8 cellular contexts compared by ENCODE assay signal in the genomic region with DNA sequence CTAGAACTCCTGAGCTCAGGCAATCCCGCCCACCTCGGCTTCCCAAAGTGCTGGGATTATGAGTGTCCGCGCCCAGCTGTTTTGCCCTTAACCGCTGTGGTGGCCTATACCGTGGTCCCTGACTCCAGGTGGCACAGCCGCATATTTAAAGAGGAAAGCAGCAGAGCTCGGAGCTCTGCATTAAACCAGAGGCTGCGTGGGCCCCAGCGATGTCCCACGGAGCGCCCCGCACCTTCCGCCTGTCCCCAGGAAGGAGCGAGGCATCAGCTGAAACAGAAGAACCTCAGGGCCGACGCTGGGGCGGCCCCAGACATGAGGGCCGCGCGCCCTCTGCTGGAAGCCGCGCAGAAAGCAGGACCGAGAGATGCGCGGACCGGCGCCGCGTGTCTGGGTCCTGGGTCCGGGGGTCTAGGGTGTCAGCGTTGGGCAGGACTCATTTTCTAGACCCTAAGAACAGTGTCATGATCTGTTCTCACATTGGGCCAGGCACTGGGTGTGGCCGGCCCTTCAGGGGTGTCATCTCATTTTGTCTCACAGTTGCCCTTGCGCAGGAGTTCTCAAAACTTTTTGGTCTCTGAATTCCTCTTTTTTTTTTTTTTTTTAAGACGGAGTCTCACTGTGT. TPM values are rescaled to one million over a fixed set of nuclear protein-coding genes. Genes with fewer than 3 reads are reported as not detected.
DNase-seq lines count a peak whose midpoint lies in the region; ATAC-seq, FAIRE-seq and TF ChIP-seq lines count a peak whose summit lies in the region.

No MANE protein-coding gene starts in this region.

- H2AFZ ChIP-seq in keratinocyte (ENCODE audit: control insufficient read depth, low read length), result peak overlapping the region; percentile 60

- intact Hi-C loops in A673 (cut with micrococcal nuclease; ENCODE audit: unreplicated experiment), result loop anchor here (1.0 to 10.0 kb wide), 5 partner anchors 48 to 339 kb away; no protein-coding TSS in a partner anchor

- CTCF ChIA-PET in A673 (lab: Charles Lee), result interaction anchor here (0.6 to 1.6 kb wide), 10 partner anchors 10 to 346 kb away, joined by 3 to 7 read pairs (median 5); no protein-coding TSS in a partner anchor

- H3K9me1 ChIP-seq in keratinocyte (ENCODE audit: control insufficient read depth, extremely low read depth, insufficient read depth, low read length), result no peaks in the 10 kb centered on the region

- no peak for FAIRE-seq in keratinocyte (lab: Jason Lieb, UNC)

- peak overlapping the region; percentile 22 for H3K4me2 ChIP-seq in keratinocyte (ENCODE audit: control insufficient read depth, extremely low read depth, insufficient read depth, low read depth, low read length)

- BruUV-seq in A673 (replicated peaks; lab: Mats Ljungman, UMichigan), result no TSS peak

- H3K9ac ChIP-seq in keratinocyte (ENCODE audit: control insufficient read depth, extremely low read depth, insufficient read depth, low read length), result no peak overlapping the region

- POLR2A ChIA-PET in A673 (lab: Charles Lee; ENCODE audit: low non-redundant PET), result interaction anchor here (0.6 kb wide), 2 partner anchors 119 to 168 kb away, joined by 7 to 12 read pairs; no protein-coding TSS in a partner anchor

- DNase-seq in A673 (ENCODE audit: low spot score), result peak; percentile 82
- peak; percentile 45 for DNase-seq in NCI-H2029 (lab: John Stamatoyannopoulos, UW)
- DNase-seq in T47D (ENCODE audit: low read depth in 1 of 2, low spot score in 1 of 2), result peak; percentile 66 to 78
- peak; percentile 13 for DNase-seq in keratinocyte (ENCODE audit: low read depth, low spot score)
- peak; percentile 62 to 76 for DNase-seq in stimulated activated CD4-positive, alpha-beta T cell treated with anti-CD3 and anti-CD28 coated beads, Interleukin-1b, Interleukin-23, amount 100 ng/mL, for 4 hours (ENCODE audit: low read depth in 2 of 2)

- H3K4me1 ChIP-seq in A673 (ENCODE audit: insufficient read depth, low read length, poor library complexity, severe bottlenecking), result no peaks in the 10 kb centered on the region
- H3K4me1 ChIP-seq in keratinocyte (ENCODE audit: control insufficient read depth, extremely low read depth, insufficient read depth, low read length), result peaks cover 2% of the 10 kb centered on the region

- no peak overlapping the region for H3K27ac ChIP-seq in A673 (ENCODE audit: low read depth, low read length, poor library complexity, severe bottlenecking)
- H3K27ac ChIP-seq in keratinocyte (ENCODE audit: control insufficient read depth, insufficient read depth, low read length), result no peak overlapping the region

- no peaks in the 10 kb centered on the region for H3K9me3 ChIP-seq in A673 (ENCODE audit: low read depth, low read length, poor library complexity, severe bottlenecking)
- no peaks in the 10 kb centered on the region for H3K9me3 ChIP-seq in keratinocyte (ENCODE audit: control insufficient read depth, low read depth, low read length)

- H3K79me2 ChIP-seq in keratinocyte (ENCODE audit: control insufficient read depth, insufficient read depth, low read length), result no peaks in the 10 kb centered on the region

- dilution Hi-C loops in keratinocyte (cut with MboI; ENCODE audit: extremely low pct_ligation_motif_present, low sequenced_read_pairs), result no loop called here

- TF ChIP-seq CTCF in A673 (conservative IDR thresholded peaks at IDR 0.05; ENCODE audit: low read depth, low read length), result peak; percentile 97
- TF ChIP-seq CTCF in WI38 (IDR thresholded peaks at IDR 0.05; ENCODE audit: low read depth, low read length), result peak; percentile 96
- TF ChIP-seq CTCF in keratinocyte (optimal IDR thresholded peaks at IDR 0.05 in 1 of 3, IDR thresholded peaks at IDR 0.05 in 1 of 3, conservative IDR thresholded peaks at IDR 0.05 in 1 of 3; ENCODE audit: extremely low read depth in 1 of 3, insufficient read depth in 2 of 3, low read length in 3 of 3), result peak; percentile 78 to 96 (median 90)

- peak; percentile 61 for ATAC-seq in GM18498 (IDR thresholded peaks at IDR 0.05; ENCODE audit: unreplicated experiment)
- no peak for ATAC-seq in GM21723 (IDR thresholded peaks at IDR 0.05; ENCODE audit: unreplicated experiment)

- H3K36me3 ChIP-seq in A673 (ENCODE audit: insufficient read depth, low read length, poor library complexity, severe bottlenecking), result no peaks in the 10 kb centered on the region
- H3K36me3 ChIP-seq in keratinocyte (ENCODE audit: control insufficient read depth in 2 of 2, extremely low read depth in 1 of 2, insufficient read depth in 2 of 2, low read length in 2 of 2), result no peaks in the 10 kb centered on the region

- in situ Hi-C loops in T47D (cut with HindIII; ENCODE audit: low pct_unique_long_range_greater_than_20kb, low sequenced_read_pairs), result no loop called here

- H3K4me3 ChIP-seq in A673 (ENCODE audit: low read depth, low read length, poor library complexity, severe bottlenecking) (no peak overlapping the region), WI38 (ENCODE audit: low read depth, low read length) (no peak overlapping the region), keratinocyte (ENCODE audit: control insufficient read depth in 2 of 3, extremely low read depth in 1 of 3, insufficient read depth in 2 of 3, low read depth in 1 of 3, low read length in 3 of 3) (no peak overlapping the region)

- H3K27me3 ChIP-seq in A673 (replicated peaks; ENCODE audit: insufficient read depth, low read depth, low read length, poor library complexity) (no peaks in the 10 kb centered on the region), keratinocyte (ENCODE audit: control insufficient read depth, extremely low read depth, insufficient read depth, low read length) (no peaks in the 10 kb centered on the region)

- H4K20me1 ChIP-seq in keratinocyte (ENCODE audit: control insufficient read depth, extremely low read depth, insufficient read depth, low read length), result no peaks in the 10 kb centered on the region

RNA-seq across cellular contexts. Expression of a gene that starts 37.7 kb away (rescaled TPM):
- total RNA-seq in A673 (2021), result 0.28 and 0.37 TPM in 2 replicates
- not detected in 3 replicates for polyA plus RNA-seq in keratinocyte
- polyA plus RNA-seq in keratinocyte (2011; ENCODE audit: low read depth), result not detected
- not detected in 2 replicates for polyA plus RNA-seq in keratinocyte (2011; cell fraction: cytosol; rRNA removed)
- polyA plus RNA-seq in keratinocyte (2011; cell fraction: nucleus; rRNA removed), result 0.03 TPM in 1 of 2 replicates, not detected in the other
- polyA plus RNA-seq in keratinocyte (2012; ENCODE audit: low replicate concordance), result not detected in 2 replicates
- not detected in 3 replicates for polyA minus RNA-seq in keratinocyte
- not detected for polyA minus RNA-seq in keratinocyte (2011; cell fraction: cytosol; rRNA and poly(A)+ RNA removed)
- polyA minus RNA-seq in keratinocyte (2011; cell fraction: nucleus; rRNA and poly(A)+ RNA removed), result not detected in 2 replicates

RNA-seq across cellular contexts. Expression of a gene that starts 49.6 kb away (rescaled TPM):
- 5.6 and 6.5 TPM in 2 replicates for total RNA-seq in A673 (2021)
- polyA plus RNA-seq in keratinocyte, result 1.0 to 2.6 TPM (median 1.5 TPM) in 3 replicates
- 6.5 TPM for polyA plus RNA-seq in keratinocyte (2011; ENCODE audit: low read depth)
- polyA plus RNA-seq in keratinocyte (2011; cell fraction: cytosol; rRNA removed), result 1.4 and 1.7 TPM in 2 replicates
- polyA plus RNA-seq in keratinocyte (2011; cell fraction: nucleus; rRNA removed), result 3.8 TPM in 2 replicates
- polyA plus RNA-seq in keratinocyte (2012; ENCODE audit: low replicate concordance), result 0.60 and 5.8 TPM in 2 replicates
- polyA minus RNA-seq in keratinocyte, result 0.72 to 3.0 TPM (median 1.1 TPM) in 3 replicates
- 0.77 TPM for polyA minus RNA-seq in keratinocyte (2011; cell fraction: cytosol; rRNA and poly(A)+ RNA removed)
- 0.32 TPM in 1 of 2 replicates, not detected in the other for polyA minus RNA-seq in keratinocyte (2011; cell fraction: nucleus; rRNA and poly(A)+ RNA removed)

Comparison
In these comparisons a context has a peak if more than half of its experiments do, and no peak if none do; other contexts are left out.
1. DNase-seq: peak in every context shown above with its lines; median percentile 82 in A673; 72 in T47D; 69 in stimulated activated CD4-positive, alpha-beta T cell treated with anti-CD3 and anti-CD28 coated beads, Interleukin-1b, Interleukin-23, amount 100 ng/mL, for 4 hours; 45 in NCI-H2029; 13 in keratinocyte.